1 cellular context compared by ENCODE assay signal in the genomic region with DNA sequence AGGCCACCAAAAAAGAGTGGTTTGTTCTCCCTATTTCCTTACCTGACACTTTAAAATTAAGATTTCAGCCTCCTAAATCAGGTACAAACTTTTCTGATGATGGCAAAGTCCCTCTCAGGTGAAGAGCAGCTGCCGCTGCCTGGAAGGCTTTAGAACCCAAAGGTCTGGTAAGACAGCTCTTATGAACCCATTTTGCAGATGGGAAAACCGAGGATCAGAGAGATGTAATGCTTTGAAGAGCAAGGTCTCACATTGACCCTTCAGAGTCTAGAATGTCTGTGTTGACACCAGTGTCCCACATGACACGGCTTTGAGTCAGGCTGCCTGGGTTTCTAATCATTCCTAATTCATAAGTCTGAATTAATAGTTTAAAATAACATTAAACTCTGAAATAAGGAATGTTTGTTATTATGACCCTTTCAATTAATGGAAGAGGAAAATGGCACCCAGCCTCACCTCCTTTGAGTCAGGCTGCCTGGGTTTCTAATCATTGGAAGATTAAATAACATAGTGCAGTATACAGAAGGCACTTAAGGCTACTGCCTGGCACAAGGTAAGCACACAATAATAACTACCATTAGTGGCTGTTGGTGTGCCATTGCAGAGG.
TF ChIP-seq lines count a peak whose summit lies in the region.

No MANE protein-coding gene starts in this region.

TF ChIP-seq in K562, 482 proteins besides CTCF, POLR2A, EP300 and RAD21:
- no peak for TF ChIP-seq RAD51 (IDR thresholded peaks at IDR 0.05; ENCODE audit: borderline replicate concordance, low read depth)
- TF ChIP-seq, protein P1, sequence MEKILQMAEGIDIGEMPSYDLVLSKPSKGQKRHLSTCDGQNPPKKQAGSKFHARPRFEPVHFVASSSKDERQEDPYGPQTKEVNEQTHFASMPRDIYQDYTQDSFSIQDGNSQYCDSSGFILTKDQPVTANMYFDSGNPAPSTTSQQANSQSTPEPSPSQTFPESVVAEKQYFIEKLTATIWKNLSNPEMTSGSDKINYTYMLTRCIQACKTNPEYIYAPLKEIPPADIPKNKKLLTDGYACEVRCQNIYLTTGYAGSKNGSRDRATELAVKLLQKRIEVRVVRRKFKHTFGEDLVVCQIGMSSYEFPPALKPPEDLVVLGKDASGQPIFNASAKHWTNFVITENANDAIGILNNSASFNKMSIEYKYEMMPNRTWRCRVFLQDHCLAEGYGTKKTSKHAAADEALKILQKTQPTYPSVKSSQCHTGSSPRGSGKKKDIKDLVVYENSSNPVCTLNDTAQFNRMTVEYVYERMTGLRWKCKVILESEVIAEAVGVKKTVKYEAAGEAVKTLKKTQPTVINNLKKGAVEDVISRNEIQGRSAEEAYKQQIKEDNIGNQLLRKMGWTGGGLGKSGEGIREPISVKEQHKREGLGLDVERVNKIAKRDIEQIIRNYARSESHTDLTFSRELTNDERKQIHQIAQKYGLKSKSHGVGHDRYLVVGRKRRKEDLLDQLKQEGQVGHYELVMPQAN (IDR thresholded peaks at IDR 0.05; ENCODE audit: borderline replicate concordance) = peak; percentile 24; the same call in 1 of the 2 replicates
- no peak for TF ChIP-seq RBM39 (optimal IDR thresholded peaks at IDR 0.05; ENCODE audit: low read depth, low read length)
- TF ChIP-seq PTTG1 (tag; IDR thresholded peaks at IDR 0.05; ENCODE audit: low read depth) = no peak
- peak; percentile 74 to 93; a peak in 3 of 4 replicates for TF ChIP-seq RCOR1 (IDR thresholded peaks at IDR 0.05; ENCODE audit: borderline replicate concordance in 1 of 2, low read depth in 2 of 2, low read length in 2 of 2)
- TF ChIP-seq HDGF (IDR thresholded peaks at IDR 0.05) = 0 out of 2 replicates have a peak, but pooled peaks have one; percentile 50
- no peak for TF ChIP-seq ZBTB1 (CRISPR knock-in tag; IDR thresholded peaks at IDR 0.05; ENCODE audit: borderline replicate concordance, low read depth)
- TF ChIP-seq ADNP (tag; IDR thresholded peaks at IDR 0.05) = peak; percentile 99
- TF ChIP-seq PTBP1 (IDR thresholded peaks at IDR 0.05; ENCODE audit: low read depth, low read length) = peak; percentile 73; the same call in 1 of the 2 replicates
- TF ChIP-seq, protein P2, sequence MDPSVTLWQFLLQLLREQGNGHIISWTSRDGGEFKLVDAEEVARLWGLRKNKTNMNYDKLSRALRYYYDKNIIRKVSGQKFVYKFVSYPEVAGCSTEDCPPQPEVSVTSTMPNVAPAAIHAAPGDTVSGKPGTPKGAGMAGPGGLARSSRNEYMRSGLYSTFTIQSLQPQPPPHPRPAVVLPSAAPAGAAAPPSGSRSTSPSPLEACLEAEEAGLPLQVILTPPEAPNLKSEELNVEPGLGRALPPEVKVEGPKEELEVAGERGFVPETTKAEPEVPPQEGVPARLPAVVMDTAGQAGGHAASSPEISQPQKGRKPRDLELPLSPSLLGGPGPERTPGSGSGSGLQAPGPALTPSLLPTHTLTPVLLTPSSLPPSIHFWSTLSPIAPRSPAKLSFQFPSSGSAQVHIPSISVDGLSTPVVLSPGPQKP (CRISPR knock-in tag; IDR thresholded peaks at IDR 0.05) = no peak
- TF ChIP-seq CREBBP (IDR thresholded peaks at IDR 0.05; ENCODE audit: low read depth, low read length) = no peak
- TF ChIP-seq, protein P3, sequence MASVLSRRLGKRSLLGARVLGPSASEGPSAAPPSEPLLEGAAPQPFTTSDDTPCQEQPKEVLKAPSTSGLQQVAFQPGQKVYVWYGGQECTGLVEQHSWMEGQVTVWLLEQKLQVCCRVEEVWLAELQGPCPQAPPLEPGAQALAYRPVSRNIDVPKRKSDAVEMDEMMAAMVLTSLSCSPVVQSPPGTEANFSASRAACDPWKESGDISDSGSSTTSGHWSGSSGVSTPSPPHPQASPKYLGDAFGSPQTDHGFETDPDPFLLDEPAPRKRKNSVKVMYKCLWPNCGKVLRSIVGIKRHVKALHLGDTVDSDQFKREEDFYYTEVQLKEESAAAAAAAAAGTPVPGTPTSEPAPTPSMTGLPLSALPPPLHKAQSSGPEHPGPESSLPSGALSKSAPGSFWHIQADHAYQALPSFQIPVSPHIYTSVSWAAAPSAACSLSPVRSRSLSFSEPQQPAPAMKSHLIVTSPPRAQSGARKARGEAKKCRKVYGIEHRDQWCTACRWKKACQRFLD (CRISPR knock-in tag; IDR thresholded peaks at IDR 0.05) = no peak
- peak; percentile 87 for TF ChIP-seq LEF1 (IDR thresholded peaks at IDR 0.05)
- TF ChIP-seq CBX1 (IDR thresholded peaks at IDR 0.05; ENCODE audit: low read depth) = peak; percentile 93; the same call in 1 of the 2 replicates
- TF ChIP-seq ZNF124 (CRISPR knock-in tag; IDR thresholded peaks at IDR 0.05) = no peak
- TF ChIP-seq PHF20 (IDR thresholded peaks at IDR 0.05; ENCODE audit: partially characterized antibody) = peak; percentile 82
- peak; percentile 99 for TF ChIP-seq RBM25 (IDR thresholded peaks at IDR 0.05; ENCODE audit: low read depth, low read length, severe bottlenecking)
- peak; percentile 55; the same call in 1 of the 2 replicates for TF ChIP-seq TCF7 (IDR thresholded peaks at IDR 0.05; ENCODE audit: borderline replicate concordance)
- no peak for TF ChIP-seq ZNF717 (CRISPR knock-in tag; IDR thresholded peaks at IDR 0.05)
- peak; percentile 19 for TF ChIP-seq HDAC3 (IDR thresholded peaks at IDR 0.05; ENCODE audit: borderline replicate concordance, partially characterized antibody)
- TF ChIP-seq TGIF2 (CRISPR knock-in tag; IDR thresholded peaks at IDR 0.05) = no peak
- TF ChIP-seq ZNF780A (CRISPR knock-in tag; IDR thresholded peaks at IDR 0.05) = no peak
- TF ChIP-seq, protein P4, sequence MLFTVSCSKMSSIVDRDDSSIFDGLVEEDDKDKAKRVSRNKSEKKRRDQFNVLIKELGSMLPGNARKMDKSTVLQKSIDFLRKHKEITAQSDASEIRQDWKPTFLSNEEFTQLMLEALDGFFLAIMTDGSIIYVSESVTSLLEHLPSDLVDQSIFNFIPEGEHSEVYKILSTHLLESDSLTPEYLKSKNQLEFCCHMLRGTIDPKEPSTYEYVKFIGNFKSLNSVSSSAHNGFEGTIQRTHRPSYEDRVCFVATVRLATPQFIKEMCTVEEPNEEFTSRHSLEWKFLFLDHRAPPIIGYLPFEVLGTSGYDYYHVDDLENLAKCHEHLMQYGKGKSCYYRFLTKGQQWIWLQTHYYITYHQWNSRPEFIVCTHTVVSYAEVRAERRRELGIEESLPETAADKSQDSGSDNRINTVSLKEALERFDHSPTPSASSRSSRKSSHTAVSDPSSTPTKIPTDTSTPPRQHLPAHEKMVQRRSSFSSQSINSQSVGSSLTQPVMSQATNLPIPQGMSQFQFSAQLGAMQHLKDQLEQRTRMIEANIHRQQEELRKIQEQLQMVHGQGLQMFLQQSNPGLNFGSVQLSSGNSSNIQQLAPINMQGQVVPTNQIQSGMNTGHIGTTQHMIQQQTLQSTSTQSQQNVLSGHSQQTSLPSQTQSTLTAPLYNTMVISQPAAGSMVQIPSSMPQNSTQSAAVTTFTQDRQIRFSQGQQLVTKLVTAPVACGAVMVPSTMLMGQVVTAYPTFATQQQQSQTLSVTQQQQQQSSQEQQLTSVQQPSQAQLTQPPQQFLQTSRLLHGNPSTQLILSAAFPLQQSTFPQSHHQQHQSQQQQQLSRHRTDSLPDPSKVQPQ (CRISPR knock-in tag; IDR thresholded peaks at IDR 0.05; ENCODE audit: borderline replicate concordance) = no peak
- TF ChIP-seq HDAC1 (IDR thresholded peaks at IDR 0.05) = 0 out of 4 replicates have a peak, but pooled peaks have one; percentile 41 to 46
- TF ChIP-seq, protein P5, sequence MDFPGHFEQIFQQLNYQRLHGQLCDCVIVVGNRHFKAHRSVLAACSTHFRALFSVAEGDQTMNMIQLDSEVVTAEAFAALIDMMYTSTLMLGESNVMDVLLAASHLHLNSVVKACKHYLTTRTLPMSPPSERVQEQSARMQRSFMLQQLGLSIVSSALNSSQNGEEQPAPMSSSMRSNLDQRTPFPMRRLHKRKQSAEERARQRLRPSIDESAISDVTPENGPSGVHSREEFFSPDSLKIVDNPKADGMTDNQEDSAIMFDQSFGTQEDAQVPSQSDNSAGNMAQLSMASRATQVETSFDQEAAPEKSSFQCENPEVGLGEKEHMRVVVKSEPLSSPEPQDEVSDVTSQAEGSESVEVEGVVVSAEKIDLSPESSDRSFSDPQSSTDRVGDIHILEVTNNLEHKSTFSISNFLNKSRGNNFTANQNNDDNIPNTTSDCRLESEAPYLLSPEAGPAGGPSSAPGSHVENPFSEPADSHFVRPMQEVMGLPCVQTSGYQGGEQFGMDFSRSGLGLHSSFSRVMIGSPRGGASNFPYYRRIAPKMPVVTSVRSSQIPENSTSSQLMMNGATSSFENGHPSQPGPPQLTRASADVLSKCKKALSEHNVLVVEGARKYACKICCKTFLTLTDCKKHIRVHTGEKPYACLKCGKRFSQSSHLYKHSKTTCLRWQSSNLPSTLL (IDR thresholded peaks at IDR 0.05) = no peak
- TF ChIP-seq ZNF263 (CRISPR knock-in tag; IDR thresholded peaks at IDR 0.05; ENCODE audit: borderline replicate concordance) = no peak
- TF ChIP-seq, protein P6, sequence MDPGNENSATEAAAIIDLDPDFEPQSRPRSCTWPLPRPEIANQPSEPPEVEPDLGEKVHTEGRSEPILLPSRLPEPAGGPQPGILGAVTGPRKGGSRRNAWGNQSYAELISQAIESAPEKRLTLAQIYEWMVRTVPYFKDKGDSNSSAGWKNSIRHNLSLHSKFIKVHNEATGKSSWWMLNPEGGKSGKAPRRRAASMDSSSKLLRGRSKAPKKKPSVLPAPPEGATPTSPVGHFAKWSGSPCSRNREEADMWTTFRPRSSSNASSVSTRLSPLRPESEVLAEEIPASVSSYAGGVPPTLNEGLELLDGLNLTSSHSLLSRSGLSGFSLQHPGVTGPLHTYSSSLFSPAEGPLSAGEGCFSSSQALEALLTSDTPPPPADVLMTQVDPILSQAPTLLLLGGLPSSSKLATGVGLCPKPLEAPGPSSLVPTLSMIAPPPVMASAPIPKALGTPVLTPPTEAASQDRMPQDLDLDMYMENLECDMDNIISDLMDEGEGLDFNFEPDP (CRISPR knock-in tag; IDR thresholded peaks at IDR 0.05) = no peak
- TF ChIP-seq, protein P7, sequence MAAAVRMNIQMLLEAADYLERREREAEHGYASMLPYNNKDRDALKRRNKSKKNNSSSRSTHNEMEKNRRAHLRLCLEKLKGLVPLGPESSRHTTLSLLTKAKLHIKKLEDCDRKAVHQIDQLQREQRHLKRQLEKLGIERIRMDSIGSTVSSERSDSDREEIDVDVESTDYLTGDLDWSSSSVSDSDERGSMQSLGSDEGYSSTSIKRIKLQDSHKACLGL (CRISPR knock-in tag; IDR thresholded peaks at IDR 0.05; ENCODE audit: borderline replicate concordance, poor library complexity, severe bottlenecking) = no peak
- peak; percentile 42; the same call in 1 of the 2 replicates for TF ChIP-seq ZNF24 (IDR thresholded peaks at IDR 0.05)
- TF ChIP-seq BCOR (IDR thresholded peaks at IDR 0.05) = peak; percentile 99
- no peak for TF ChIP-seq ZNF75A (CRISPR knock-in tag; IDR thresholded peaks at IDR 0.05)
- peak; percentile 97 for TF ChIP-seq HDAC2 (IDR thresholded peaks at IDR 0.05)
- TF ChIP-seq POLR2AphosphoS5 (IDR thresholded peaks at IDR 0.05; ENCODE audit: control insufficient read depth, insufficient read depth, low read depth, low read length) = no peak
- no peak for TF ChIP-seq ZNF274 (IDR thresholded peaks at IDR 0.05; ENCODE audit: borderline replicate concordance, low read depth, low read length)
- TF ChIP-seq CBX3 (IDR thresholded peaks at IDR 0.05; ENCODE audit: borderline replicate concordance in 1 of 2, low read length in 2 of 2) = peak in 1 of 2 experiments; percentile 85; a peak in 2 of 3 replicates
- TF ChIP-seq KDM1A (IDR thresholded peaks at IDR 0.05) = peak; percentile 91 to 96
- TF ChIP-seq CHD4 (IDR thresholded peaks at IDR 0.05; ENCODE audit: insufficient read depth, insufficient replicate concordance, low read depth, low read length, poor library complexity, severe bottlenecking) = peak; percentile 98
- TF ChIP-seq SMARCA5 (IDR thresholded peaks at IDR 0.05) = peak; percentile 93
TF ChIP-seq in K562: peak in this region for 19.
